Comparison of ENCODE assay signal across 28 cellular contexts in the genomic region with DNA sequence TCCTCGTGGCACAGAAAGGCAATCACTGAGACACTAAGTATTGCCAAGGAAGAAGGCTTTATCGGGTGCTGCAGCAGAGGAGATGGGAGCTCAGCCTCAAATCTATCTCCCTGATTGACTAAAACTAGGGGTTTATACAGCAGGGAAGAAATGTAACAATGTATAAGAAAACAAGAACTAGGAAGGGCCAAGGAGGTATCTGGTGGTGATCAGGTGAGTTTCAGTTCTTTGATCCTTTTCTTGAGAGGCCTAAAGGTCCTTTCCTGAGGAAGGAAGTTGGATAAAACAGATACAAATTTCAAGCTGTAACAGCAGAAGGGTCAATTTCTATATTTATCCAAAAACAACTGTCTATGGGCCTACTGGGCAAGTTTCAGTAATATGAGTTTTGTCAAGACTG.
"Had no signal": no experiment of that assay in that cellular context is flagged by ENCODE, and none has a peak within 500 bp of the region (broad histone marks: within the 10 kb centered on the region; RNA-seq: fewer than 3 reads in every experiment).

No MANE protein-coding gene starts in this region.

- H3K27ac Mint-ChIP-seq: dendritic cell treated with granulocyte-macrophage colony-stimulating factor and Interleukin-4, amounts not matched to agents 40 ng/mL and 50 ng/mL, for 4 days; effector memory CD8-positive, alpha-beta T cell; endodermal cell; mesothelial cell of epicardium; naive B cell had no signal

- DNase-seq: colonic mucosa; cortex of kidney; effector CD8-positive, alpha-beta T cell; effector memory CD8-positive, alpha-beta T cell; endodermal cell; erythroblast; esophagus squamous epithelium; foreskin fibroblast; foreskin melanocyte; gastrocnemius medialis; glutamatergic neuron; head of caudate nucleus; heart right ventricle; hippocampal formation; kidney; kidney glomerular epithelial cell; left lung; left ventricle myocardium superior; lower lobe of right lung; mesenchymal stem cell; mucosa of descending colon; naive B cell had no signal

- ATAC-seq: effector memory CD8-positive, alpha-beta T cell; esophagus mucosa; gastrocnemius medialis; heart right ventricle; left lung; left ventricle myocardium superior; lower lobe of right lung; mucosa of descending colon had no signal

- H3K27me3 ChIP-seq: colonic mucosa, gastrocnemius medialis, heart right ventricle, left lung had no signal

- H3K36me3 ChIP-seq: colonic mucosa, esophagus squamous epithelium, gastrocnemius medialis, heart right ventricle, left lung, lower lobe of right lung had no signal

- H3K4me3 Mint-ChIP-seq: dendritic cell treated with granulocyte-macrophage colony-stimulating factor and Interleukin-4, amounts not matched to agents 40 ng/mL and 50 ng/mL, for 4 days; effector memory CD8-positive, alpha-beta T cell; endodermal cell; mesothelial cell of epicardium; naive B cell had no signal

- H3K36me3 Mint-ChIP-seq: mesothelial cell of epicardium had no signal

- H3K9me3 ChIP-seq: colonic mucosa had no signal

- H3K4me1 Mint-ChIP-seq: endodermal cell, mesothelial cell of epicardium had no signal

- H3K27ac ChIP-seq: colonic mucosa, epithelial cell of prostate, esophagus squamous epithelium, gastrocnemius medialis, heart right ventricle, left lung, lower lobe of right lung had no signal

- H3K27me3 Mint-ChIP-seq: dendritic cell treated with granulocyte-macrophage colony-stimulating factor and Interleukin-4, amounts not matched to agents 40 ng/mL and 50 ng/mL, for 4 days had no signal

- FAIRE-seq: endometrium, islet of Langerhans, kidney had no signal

- H3K4me3 ChIP-seq: colonic mucosa, esophagus squamous epithelium, gastrocnemius medialis, heart right ventricle, left lung, lower lobe of right lung, mucosa of descending colon had no signal

- H3K4me1 ChIP-seq: colonic mucosa, gastrocnemius medialis, heart right ventricle, left lung, lower lobe of right lung had no signal
